23 cellular contexts compared by ENCODE assay signal in the genomic region with DNA sequence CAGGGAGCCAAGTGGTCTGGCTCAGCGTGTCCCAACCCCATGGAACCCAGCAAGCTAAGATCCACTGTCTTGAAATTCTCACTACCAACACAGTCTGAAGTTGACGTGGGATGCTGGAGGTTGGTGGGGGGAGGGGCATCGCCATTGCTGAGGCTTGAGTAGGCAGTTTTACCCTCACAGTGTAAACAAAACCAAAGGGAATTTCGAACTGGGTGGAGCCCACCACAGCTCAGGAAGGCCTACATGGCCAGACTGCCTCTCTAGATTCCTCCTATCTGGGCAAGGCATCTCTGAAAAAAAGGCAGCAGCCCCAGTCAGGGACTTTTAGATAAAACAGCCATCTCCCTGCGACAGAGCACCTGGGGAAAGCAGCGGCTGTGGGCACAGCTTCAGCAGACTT.
"Had no signal": no experiment of that assay in that cellular context is flagged by ENCODE, and none has a peak within 500 bp of the region (broad histone marks: within the 10 kb centered on the region; RNA-seq: fewer than 3 reads in every experiment).

No MANE protein-coding gene starts in this region.

- H3K36me3 ChIP-seq: colonic mucosa, esophagus squamous epithelium, gastrocnemius medialis, pancreas, right atrium auricular region, tibial artery had no signal

- H3K4me1 ChIP-seq: colonic mucosa, esophagus squamous epithelium, gastrocnemius medialis, pancreas, psoas muscle, right atrium auricular region, tibial artery had no signal

- DNase-seq: activated CD4-positive, alpha-beta T cell treated with anti-CD3 and anti-CD28 coated beads for 4 hours; activated CD4-positive, alpha-beta T cell treated with anti-CD3 and anti-CD28 coated beads, Interleukin-2, amount 50 U/mL, for 48 hours; activated CD4-positive, CD25-positive, alpha-beta regulatory T cell; activated effector memory CD4-positive, alpha-beta T cell treated with Interleukin-2 at 50 U/mL for 16 hours; activated naive CD4-positive, alpha-beta T cell treated with anti-CD3 and anti-CD28 coated beads for 36 hours; activated naive CD8-positive, alpha-beta T cell treated with anti-CD3 and anti-CD28 coated beads, Interleukin-2, amount 10 ng/mL, durations not matched to agents 7 days and 5 days; activated T-cell treated with anti-CD3 and anti-CD28 coated beads, Interleukin-2, amount 50 U/mL, for 72 hours; amygdala; colonic mucosa; esophagus squamous epithelium; gastrocnemius medialis; hippocampal formation; pancreas; psoas muscle; stimulated activated CD4-positive, alpha-beta T cell treated with anti-CD3 and anti-CD28 coated beads, Interleukin-12 subunit alpha, Interleukin-12 subunit beta, amount 100 ng/mL, for 4 hours; stimulated activated CD4-positive, alpha-beta T cell treated with anti-CD3 and anti-CD28 coated beads, Interleukin-4, amount 100 ng/mL, for 4 hours; substantia nigra; T-helper 9 cell; tibial artery had no signal

- ATAC-seq: activated T-cell treated with anti-CD3 and anti-CD28 coated beads, Interleukin-2, amount 50 U/mL, for 72 hours; gastrocnemius medialis; natural killer cell treated with Interleukin-12 subunit alpha and Interleukin-12 subunit beta and Interleukin-15 and Interleukin-18, amount 100 ng/mL, for 72 hours; pancreas; psoas muscle had no signal

- H3K9me3 ChIP-seq: colonic mucosa, esophagus squamous epithelium, gastrocnemius medialis, pancreas, right atrium auricular region, tibial artery had no signal

- H3K4me3 ChIP-seq: colonic mucosa, esophagus squamous epithelium, gastrocnemius medialis, pancreas, psoas muscle, right atrium auricular region, tibial artery had no signal

- H3K27ac ChIP-seq: colonic mucosa, esophagus squamous epithelium, gastrocnemius medialis, pancreas, psoas muscle, right atrium auricular region, tibial artery had no signal

- H3K27me3 ChIP-seq: colonic mucosa, pancreas, right atrium auricular region had no signal

- FAIRE-seq: bronchial epithelial cell, islet of Langerhans, pancreas had no signal
